1 cellular context compared by ENCODE assay signal in the genomic region with DNA sequence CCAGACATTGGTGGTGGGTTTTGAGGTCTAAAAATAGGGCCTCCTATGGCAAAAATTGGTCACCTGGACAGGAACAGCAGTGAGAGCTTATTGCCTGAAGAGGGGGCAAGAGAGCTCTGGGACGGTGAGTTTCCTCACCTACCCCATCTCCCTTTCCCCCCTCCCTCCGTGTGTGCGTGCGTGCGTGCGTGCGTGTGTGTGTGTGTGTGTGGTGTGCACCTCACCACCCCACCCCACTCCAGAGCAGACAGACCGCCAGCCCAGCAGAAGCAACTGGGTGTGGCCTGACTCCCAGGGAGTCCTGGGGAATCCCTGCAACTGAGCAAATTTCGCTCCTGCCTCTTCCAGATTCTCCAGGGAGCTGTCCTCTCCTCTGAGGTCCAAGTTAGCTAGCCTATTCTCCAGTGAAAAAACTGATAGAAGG.
TF ChIP-seq lines count a peak whose summit lies in the region.

No MANE protein-coding gene starts in this region.

TF ChIP-seq in GM12878, 131 proteins besides CTCF, POLR2A, EP300 and RAD21 (continued from another document and continues in another):
- TF ChIP-seq, protein P1, sequence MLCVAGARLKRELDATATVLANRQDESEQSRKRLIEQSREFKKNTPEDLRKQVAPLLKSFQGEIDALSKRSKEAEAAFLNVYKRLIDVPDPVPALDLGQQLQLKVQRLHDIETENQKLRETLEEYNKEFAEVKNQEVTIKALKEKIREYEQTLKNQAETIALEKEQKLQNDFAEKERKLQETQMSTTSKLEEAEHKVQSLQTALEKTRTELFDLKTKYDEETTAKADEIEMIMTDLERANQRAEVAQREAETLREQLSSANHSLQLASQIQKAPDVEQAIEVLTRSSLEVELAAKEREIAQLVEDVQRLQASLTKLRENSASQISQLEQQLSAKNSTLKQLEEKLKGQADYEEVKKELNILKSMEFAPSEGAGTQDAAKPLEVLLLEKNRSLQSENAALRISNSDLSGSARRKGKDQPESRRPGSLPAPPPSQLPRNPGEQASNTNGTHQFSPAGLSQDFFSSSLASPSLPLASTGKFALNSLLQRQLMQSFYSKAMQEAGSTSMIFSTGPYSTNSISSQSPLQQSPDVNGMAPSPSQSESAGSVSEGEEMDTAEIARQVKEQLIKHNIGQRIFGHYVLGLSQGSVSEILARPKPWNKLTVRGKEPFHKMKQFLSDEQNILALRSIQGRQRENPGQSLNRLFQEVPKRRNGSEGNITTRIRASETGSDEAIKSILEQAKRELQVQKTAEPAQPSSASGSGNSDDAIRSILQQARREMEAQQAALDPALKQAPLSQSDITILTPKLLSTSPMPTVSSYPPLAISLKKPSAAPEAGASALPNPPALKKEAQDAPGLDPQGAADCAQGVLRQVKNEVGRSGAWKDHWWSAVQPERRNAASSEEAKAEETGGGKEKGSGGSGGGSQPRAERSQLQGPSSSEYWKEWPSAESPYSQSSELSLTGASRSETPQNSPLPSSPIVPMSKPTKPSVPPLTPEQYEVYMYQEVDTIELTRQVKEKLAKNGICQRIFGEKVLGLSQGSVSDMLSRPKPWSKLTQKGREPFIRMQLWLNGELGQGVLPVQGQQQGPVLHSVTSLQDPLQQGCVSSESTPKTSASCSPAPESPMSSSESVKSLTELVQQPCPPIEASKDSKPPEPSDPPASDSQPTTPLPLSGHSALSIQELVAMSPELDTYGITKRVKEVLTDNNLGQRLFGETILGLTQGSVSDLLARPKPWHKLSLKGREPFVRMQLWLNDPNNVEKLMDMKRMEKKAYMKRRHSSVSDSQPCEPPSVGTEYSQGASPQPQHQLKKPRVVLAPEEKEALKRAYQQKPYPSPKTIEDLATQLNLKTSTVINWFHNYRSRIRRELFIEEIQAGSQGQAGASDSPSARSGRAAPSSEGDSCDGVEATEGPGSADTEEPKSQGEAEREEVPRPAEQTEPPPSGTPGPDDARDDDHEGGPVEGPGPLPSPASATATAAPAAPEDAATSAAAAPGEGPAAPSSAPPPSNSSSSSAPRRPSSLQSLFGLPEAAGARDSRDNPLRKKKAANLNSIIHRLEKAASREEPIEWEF (IDR thresholded peaks at IDR 0.05; ENCODE audit: insufficient replicate concordance, low read depth, low read length) = no peak
- TF ChIP-seq, protein P2, sequence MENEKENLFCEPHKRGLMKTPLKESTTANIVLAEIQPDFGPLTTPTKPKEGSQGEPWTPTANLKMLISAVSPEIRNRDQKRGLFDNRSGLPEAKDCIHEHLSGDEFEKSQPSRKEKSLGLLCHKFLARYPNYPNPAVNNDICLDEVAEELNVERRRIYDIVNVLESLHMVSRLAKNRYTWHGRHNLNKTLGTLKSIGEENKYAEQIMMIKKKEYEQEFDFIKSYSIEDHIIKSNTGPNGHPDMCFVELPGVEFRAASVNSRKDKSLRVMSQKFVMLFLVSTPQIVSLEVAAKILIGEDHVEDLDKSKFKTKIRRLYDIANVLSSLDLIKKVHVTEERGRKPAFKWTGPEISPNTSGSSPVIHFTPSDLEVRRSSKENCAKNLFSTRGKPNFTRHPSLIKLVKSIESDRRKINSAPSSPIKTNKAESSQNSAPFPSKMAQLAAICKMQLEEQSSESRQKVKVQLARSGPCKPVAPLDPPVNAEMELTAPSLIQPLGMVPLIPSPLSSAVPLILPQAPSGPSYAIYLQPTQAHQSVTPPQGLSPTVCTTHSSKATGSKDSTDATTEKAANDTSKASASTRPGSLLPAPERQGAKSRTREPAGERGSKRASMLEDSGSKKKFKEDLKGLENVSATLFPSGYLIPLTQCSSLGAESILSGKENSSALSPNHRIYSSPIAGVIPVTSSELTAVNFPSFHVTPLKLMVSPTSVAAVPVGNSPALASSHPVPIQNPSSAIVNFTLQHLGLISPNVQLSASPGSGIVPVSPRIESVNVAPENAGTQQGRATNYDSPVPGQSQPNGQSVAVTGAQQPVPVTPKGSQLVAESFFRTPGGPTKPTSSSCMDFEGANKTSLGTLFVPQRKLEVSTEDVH (IDR thresholded peaks at IDR 0.05; ENCODE audit: low read depth, partially characterized antibody) = no peak
- TF ChIP-seq TCF7 (IDR thresholded peaks at IDR 0.05; ENCODE audit: borderline replicate concordance) (no peak), BRCA1 (IDR thresholded peaks at IDR 0.05; ENCODE audit: low read depth, low read length) (no peak), TCF12 (IDR thresholded peaks at IDR 0.05; ENCODE audit: low read depth, low read length) (0 out of 2 replicates have a peak, but pooled peaks have one; percentile 13), NR2C2 (IDR thresholded peaks at IDR 0.05; ENCODE audit: borderline replicate concordance, control insufficient read depth, insufficient read length, low read depth) (no peak), RBBP5 (conservative IDR thresholded peaks at IDR 0.05) (no peak), NR2F1 (conservative IDR thresholded peaks at IDR 0.05) (no peak), PAX8 (IDR thresholded peaks at IDR 0.05) (no peak), NFIC (IDR thresholded peaks at IDR 0.05; ENCODE audit: low read depth, low read length) (no peak), RUNX3 (IDR thresholded peaks at IDR 0.05; ENCODE audit: low read length) (peak; percentile 68), KAT2A (conservative IDR thresholded peaks at IDR 0.05; ENCODE audit: control insufficient read depth, low read depth, low read length) (no peak), CBFB (IDR thresholded peaks at IDR 0.05; ENCODE audit: low read depth) (no peak), MTA2 (IDR thresholded peaks at IDR 0.05; ENCODE audit: low read depth) (no peak), IKZF1 (conservative IDR thresholded peaks at IDR 0.05) (peak; percentile 85), IKZF2 (IDR thresholded peaks at IDR 0.05) (peak; percentile 77 to 81), KDM1A (IDR thresholded peaks at IDR 0.05; ENCODE audit: borderline replicate concordance) (no peak), HCFC1 (IDR thresholded peaks at IDR 0.05; ENCODE audit: low read length) (no peak), TCF3 (IDR thresholded peaks at IDR 0.05; ENCODE audit: borderline replicate concordance, insufficient read depth, low read depth, low read length) (no peak), EZH2 (IDR thresholded peaks at IDR 0.05; ENCODE audit: borderline replicate concordance, control insufficient read depth, low read depth, low read length) (no peak), DPF2 (IDR thresholded peaks at IDR 0.05) (peak; percentile 63; the same call in 1 of the 2 replicates), HDAC2 (IDR thresholded peaks at IDR 0.05) (no peak), ZZZ3 (IDR thresholded peaks at IDR 0.05; ENCODE audit: control insufficient read depth, insufficient read length, low read depth) (no peak), YY1 (IDR thresholded peaks at IDR 0.05; ENCODE audit: low read depth, low read length) (no peak), IRF4 (IDR thresholded peaks at IDR 0.05; ENCODE audit: low read depth, low read length) (0 out of 2 replicates have a peak, but pooled peaks have one; percentile 25), SIX5 (IDR thresholded peaks at IDR 0.05; ENCODE audit: low read depth, low read length, severe bottlenecking) (no peak), EGR1 (IDR thresholded peaks at IDR 0.05; ENCODE audit: borderline replicate concordance in 1 of 2, low read depth in 2 of 2, low read length in 2 of 2) (peak in 1 of 2 experiments; percentile 71; a peak in 1 of 3 replicates), PAX5 (IDR thresholded peaks at IDR 0.05; ENCODE audit: borderline replicate concordance, low read depth, low read length) (0 out of 2 replicates have a peak, but pooled peaks have one; percentile 41), STAT3 (IDR thresholded peaks at IDR 0.05; ENCODE audit: low read depth, low read length) (no peak), ZNF274 (IDR thresholded peaks at IDR 0.05; ENCODE audit: insufficient read depth, insufficient read length) (no peak)
- TF ChIP-seq, protein P3, sequence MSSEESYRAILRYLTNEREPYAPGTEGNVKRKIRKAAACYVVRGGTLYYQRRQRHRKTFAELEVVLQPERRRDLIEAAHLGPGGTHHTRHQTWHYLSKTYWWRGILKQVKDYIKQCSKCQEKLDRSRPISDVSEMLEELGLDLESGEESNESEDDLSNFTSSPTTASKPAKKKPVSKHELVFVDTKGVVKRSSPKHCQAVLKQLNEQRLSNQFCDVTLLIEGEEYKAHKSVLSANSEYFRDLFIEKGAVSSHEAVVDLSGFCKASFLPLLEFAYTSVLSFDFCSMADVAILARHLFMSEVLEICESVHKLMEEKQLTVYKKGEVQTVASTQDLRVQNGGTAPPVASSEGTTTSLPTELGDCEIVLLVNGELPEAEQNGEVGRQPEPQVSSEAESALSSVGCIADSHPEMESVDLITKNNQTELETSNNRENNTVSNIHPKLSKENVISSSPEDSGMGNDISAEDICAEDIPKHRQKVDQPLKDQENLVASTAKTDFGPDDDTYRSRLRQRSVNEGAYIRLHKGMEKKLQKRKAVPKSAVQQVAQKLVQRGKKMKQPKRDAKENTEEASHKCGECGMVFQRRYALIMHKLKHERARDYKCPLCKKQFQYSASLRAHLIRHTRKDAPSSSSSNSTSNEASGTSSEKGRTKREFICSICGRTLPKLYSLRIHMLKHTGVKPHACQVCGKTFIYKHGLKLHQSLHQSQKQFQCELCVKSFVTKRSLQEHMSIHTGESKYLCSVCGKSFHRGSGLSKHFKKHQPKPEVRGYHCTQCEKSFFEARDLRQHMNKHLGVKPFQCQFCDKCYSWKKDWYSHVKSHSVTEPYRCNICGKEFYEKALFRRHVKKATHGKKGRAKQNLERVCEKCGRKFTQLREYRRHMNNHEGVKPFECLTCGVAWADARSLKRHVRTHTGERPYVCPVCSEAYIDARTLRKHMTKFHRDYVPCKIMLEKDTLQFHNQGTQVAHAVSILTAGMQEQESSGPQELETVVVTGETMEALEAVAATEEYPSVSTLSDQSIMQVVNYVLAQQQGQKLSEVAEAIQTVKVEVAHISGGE (CRISPR knock-in tag; IDR thresholded peaks at IDR 0.05) = no peak
- TF ChIP-seq, protein P4, sequence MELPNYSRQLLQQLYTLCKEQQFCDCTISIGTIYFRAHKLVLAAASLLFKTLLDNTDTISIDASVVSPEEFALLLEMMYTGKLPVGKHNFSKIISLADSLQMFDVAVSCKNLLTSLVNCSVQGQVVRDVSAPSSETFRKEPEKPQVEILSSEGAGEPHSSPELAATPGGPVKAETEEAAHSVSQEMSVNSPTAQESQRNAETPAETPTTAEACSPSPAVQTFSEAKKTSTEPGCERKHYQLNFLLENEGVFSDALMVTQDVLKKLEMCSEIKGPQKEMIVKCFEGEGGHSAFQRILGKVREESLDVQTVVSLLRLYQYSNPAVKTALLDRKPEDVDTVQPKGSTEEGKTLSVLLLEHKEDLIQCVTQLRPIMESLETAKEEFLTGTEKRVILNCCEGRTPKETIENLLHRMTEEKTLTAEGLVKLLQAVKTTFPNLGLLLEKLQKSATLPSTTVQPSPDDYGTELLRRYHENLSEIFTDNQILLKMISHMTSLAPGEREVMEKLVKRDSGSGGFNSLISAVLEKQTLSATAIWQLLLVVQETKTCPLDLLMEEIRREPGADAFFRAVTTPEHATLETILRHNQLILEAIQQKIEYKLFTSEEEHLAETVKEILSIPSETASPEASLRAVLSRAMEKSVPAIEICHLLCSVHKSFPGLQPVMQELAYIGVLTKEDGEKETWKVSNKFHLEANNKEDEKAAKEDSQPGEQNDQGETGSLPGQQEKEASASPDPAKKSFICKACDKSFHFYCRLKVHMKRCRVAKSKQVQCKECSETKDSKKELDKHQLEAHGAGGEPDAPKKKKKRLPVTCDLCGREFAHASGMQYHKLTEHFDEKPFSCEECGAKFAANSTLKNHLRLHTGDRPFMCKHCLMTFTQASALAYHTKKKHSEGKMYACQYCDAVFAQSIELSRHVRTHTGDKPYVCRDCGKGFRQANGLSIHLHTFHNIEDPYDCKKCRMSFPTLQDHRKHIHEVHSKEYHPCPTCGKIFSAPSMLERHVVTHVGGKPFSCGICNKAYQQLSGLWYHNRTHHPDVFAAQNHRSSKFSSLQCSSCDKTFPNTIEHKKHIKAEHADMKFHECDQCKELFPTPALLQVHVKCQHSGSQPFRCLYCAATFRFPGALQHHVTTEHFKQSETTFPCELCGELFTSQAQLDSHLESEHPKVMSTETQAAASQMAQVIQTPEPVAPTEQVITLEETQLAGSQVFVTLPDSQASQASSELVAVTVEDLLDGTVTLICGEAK (IDR thresholded peaks at IDR 0.05; ENCODE audit: borderline replicate concordance) = no peak
- TF ChIP-seq, protein P5, sequence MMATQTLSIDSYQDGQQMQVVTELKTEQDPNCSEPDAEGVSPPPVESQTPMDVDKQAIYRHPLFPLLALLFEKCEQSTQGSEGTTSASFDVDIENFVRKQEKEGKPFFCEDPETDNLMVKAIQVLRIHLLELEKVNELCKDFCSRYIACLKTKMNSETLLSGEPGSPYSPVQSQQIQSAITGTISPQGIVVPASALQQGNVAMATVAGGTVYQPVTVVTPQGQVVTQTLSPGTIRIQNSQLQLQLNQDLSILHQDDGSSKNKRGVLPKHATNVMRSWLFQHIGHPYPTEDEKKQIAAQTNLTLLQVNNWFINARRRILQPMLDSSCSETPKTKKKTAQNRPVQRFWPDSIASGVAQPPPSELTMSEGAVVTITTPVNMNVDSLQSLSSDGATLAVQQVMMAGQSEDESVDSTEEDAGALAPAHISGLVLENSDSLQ (IDR thresholded peaks at IDR 0.05) = 0 out of 2 replicates have a peak, but pooled peaks have one; percentile 6
- TF ChIP-seq, protein P6, sequence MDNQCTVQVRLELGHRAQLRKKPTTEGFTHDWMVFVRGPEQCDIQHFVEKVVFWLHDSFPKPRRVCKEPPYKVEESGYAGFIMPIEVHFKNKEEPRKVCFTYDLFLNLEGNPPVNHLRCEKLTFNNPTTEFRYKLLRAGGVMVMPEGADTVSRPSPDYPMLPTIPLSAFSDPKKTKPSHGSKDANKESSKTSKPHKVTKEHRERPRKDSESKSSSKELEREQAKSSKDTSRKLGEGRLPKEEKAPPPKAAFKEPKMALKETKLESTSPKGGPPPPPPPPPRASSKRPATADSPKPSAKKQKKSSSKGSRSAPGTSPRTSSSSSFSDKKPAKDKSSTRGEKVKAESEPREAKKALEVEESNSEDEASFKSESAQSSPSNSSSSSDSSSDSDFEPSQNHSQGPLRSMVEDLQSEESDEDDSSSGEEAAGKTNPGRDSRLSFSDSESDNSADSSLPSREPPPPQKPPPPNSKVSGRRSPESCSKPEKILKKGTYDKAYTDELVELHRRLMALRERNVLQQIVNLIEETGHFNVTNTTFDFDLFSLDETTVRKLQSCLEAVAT (IDR thresholded peaks at IDR 0.05) = 0 out of 2 replicates have a peak, but pooled peaks have one; percentile 64
- TF ChIP-seq, protein P7, sequence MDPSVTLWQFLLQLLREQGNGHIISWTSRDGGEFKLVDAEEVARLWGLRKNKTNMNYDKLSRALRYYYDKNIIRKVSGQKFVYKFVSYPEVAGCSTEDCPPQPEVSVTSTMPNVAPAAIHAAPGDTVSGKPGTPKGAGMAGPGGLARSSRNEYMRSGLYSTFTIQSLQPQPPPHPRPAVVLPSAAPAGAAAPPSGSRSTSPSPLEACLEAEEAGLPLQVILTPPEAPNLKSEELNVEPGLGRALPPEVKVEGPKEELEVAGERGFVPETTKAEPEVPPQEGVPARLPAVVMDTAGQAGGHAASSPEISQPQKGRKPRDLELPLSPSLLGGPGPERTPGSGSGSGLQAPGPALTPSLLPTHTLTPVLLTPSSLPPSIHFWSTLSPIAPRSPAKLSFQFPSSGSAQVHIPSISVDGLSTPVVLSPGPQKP (IDR thresholded peaks at IDR 0.05; ENCODE audit: low read depth, low read length) = no peak
- TF ChIP-seq, protein P8, sequence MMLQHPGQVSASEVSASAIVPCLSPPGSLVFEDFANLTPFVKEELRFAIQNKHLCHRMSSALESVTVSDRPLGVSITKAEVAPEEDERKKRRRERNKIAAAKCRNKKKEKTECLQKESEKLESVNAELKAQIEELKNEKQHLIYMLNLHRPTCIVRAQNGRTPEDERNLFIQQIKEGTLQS (IDR thresholded peaks at IDR 0.05; ENCODE audit: borderline replicate concordance, extremely low read depth, low read depth, low read length) = no peak
